Comparison of ENCODE assay signal across 8 cellular contexts in genomic region chr12:51083140-51083833, GRCh38. TPM values are rescaled to one million over a fixed set of nuclear protein-coding genes. Genes with fewer than 3 reads are reported as not detected.
DNase-seq lines count a peak whose midpoint lies in the region; ATAC-seq, FAIRE-seq and TF ChIP-seq lines count a peak whose summit lies in the region.

A gene with protein sequence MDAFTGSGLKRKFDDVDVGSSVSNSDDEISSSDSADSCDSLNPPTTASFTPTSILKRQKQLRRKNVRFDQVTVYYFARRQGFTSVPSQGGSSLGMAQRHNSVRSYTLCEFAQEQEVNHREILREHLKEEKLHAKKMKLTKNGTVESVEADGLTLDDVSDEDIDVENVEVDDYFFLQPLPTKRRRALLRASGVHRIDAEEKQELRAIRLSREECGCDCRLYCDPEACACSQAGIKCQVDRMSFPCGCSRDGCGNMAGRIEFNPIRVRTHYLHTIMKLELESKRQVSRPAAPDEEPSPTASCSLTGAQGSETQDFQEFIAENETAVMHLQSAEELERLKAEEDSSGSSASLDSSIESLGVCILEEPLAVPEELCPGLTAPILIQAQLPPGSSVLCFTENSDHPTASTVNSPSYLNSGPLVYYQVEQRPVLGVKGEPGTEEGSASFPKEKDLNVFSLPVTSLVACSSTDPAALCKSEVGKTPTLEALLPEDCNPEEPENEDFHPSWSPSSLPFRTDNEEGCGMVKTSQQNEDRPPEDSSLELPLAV (minus strand): TSS chr12:51083596. CDS start chr12:51076561, 7,035 bp downstream.

- H3K56ac ChIP-seq in H1 (replicated peaks; ENCODE audit: insufficient read length, low read depth, low read length) = peak within 1 kb of the TSS; percentile 88
- peak within 1 kb of the TSS; percentile 97 for H3K56ac ChIP-seq in mesendoderm (ENCODE audit: low read length)

- H4K5ac ChIP-seq in H1 (ENCODE audit: insufficient read length, low read depth, low read length) (peak within 1 kb of the TSS; percentile 85), mesendoderm (ENCODE audit: low read length) (no peak within 1 kb of the TSS)

- peak; percentile 95 for DNase-seq in COR-L47 (lab: John Stamatoyannopoulos, UW)
- DNase-seq in HTR-8/SVneo (ENCODE audit: insufficient read length, low spot score) = peak; percentile 97
- peak; percentile 96 for DNase-seq in NOMO-1 treated with dmso at 0.1 percent for 144 hours (lab: John Stamatoyannopoulos, UW; ENCODE audit: unreplicated experiment)
- DNase-seq in activated CD8-positive, alpha-beta memory T cell treated with anti-CD3 and anti-CD28 coated beads for 48 hours (ENCODE audit: low read depth in 2 of 3, low spot score in 2 of 3) = peak; percentile 84 to 93 (median 93)
- peak; percentile 89 to 97 for DNase-seq in H1 (ENCODE audit: low read depth in 1 of 2, low spot score in 2 of 2)
- peak; percentile 98 for DNase-seq in mesendoderm
- DNase-seq in stimulated activated CD8-positive, alpha-beta memory T cell treated with anti-CD3 and anti-CD28 coated beads, Interleukin-15, amount 100 ng/mL, for 1 hour (ENCODE audit: low read depth) = peak; percentile 88

- H2BK20ac ChIP-seq in H1 (ENCODE audit: low read length) = no peak within 1 kb of the TSS

- no peak within 1 kb of the TSS for H4K91ac ChIP-seq in H1 (replicated peaks; ENCODE audit: insufficient read length, low read length)

- peak; percentile 99 for TF ChIP-seq POLR2A in H1 (IDR thresholded peaks at IDR 0.05; ENCODE audit: control extremely low read depth in 1 of 2, low read depth in 2 of 2, low read length in 2 of 2)

- no peaks in the 10 kb centered on the region for H3K9me3 ChIP-seq in H1 (ENCODE audit: insufficient read depth in 2 of 2, low read depth in 1 of 2, low read length in 1 of 2)

- peak within 1 kb of the TSS; percentile 77 to 98 (median 86) for H3K4me3 ChIP-seq in H1 (ENCODE audit: extremely low read depth in 1 of 4, insufficient read depth in 2 of 4, low read depth in 3 of 4, low read length in 4 of 4)
- peak within 1 kb of the TSS; percentile 95 for H3K4me3 ChIP-seq in mesendoderm (ENCODE audit: low read length)

- H3K23me2 ChIP-seq in H1 (ENCODE audit: low read depth, low read length) = peaks cover 7% of the 10 kb centered on the region

- peak within 1 kb of the TSS; percentile 59 for H3K27ac ChIP-seq in H1 (ENCODE audit: low read depth, low read length)
- peak within 1 kb of the TSS; percentile 88 for H3K27ac ChIP-seq in mesendoderm (ENCODE audit: low read depth, low read length)

- H3K23ac ChIP-seq in H1 (ENCODE audit: insufficient read length) (no peak within 1 kb of the TSS), mesendoderm (ENCODE audit: low read length) (peak within 1 kb of the TSS; percentile 80)

- H3K79me1 ChIP-seq in H1 (ENCODE audit: low read depth, low read length) (peaks cover 4% of the 10 kb centered on the region), mesendoderm (ENCODE audit: low read length) (peaks cover 5% of the 10 kb centered on the region)

- peak within 1 kb of the TSS; percentile 80 for H3K4ac ChIP-seq in H1 (replicated peaks; ENCODE audit: insufficient read length, low read depth, low read length)
- H3K4ac ChIP-seq in mesendoderm (ENCODE audit: low read depth, low read length) = peak within 1 kb of the TSS; percentile 61

- H3K9ac ChIP-seq in H1 (replicated peaks in 1 of 4; ENCODE audit: extremely low read depth in 1 of 4, low read depth in 3 of 4, low read length in 3 of 4) (peak within 1 kb of the TSS; percentile 69 to 86 (median 82)), mesendoderm (ENCODE audit: low read length) (peak within 1 kb of the TSS; percentile 86)

- peak within 1 kb of the TSS; percentile 83 for H2BK5ac ChIP-seq in H1 (ENCODE audit: low read depth, low read length)
- H2BK5ac ChIP-seq in mesendoderm (ENCODE audit: low read length) = no peak within 1 kb of the TSS

- H2AK5ac ChIP-seq in H1 (ENCODE audit: low read depth, low read length) (no peak within 1 kb of the TSS), mesendoderm (ENCODE audit: low read length) (no peak within 1 kb of the TSS)

- no peak within 1 kb of the TSS for H2BK120ac ChIP-seq in H1 (replicated peaks; ENCODE audit: low read depth, low read length)
- H2BK120ac ChIP-seq in mesendoderm (ENCODE audit: low read depth, low read length) = no peak within 1 kb of the TSS

- peak in 1 of 3 experiments; percentile 2; a peak in 2 of 4 replicates for TF ChIP-seq CTCF in H1 (IDR thresholded peaks at IDR 0.05; ENCODE audit: control extremely low read depth in 1 of 3, insufficient read depth in 1 of 3, low read depth in 1 of 3, low read length in 3 of 3)

- peak in 1 of 2 experiments; percentile 18; a peak in 1 of 3 replicates for TF ChIP-seq EP300 in H1 (IDR thresholded peaks at IDR 0.05; ENCODE audit: borderline replicate concordance in 1 of 2, low read depth in 2 of 2, low read length in 2 of 2)

- H3K4me1 ChIP-seq in H1 (replicated peaks in 1 of 4; ENCODE audit: control insufficient read depth in 3 of 4, insufficient read depth in 4 of 4, low read length in 3 of 4) (peaks cover 4 to 6% (median 5%) of the 10 kb centered on the region in 4 experiments; a peak in 4 of 7 replicates), mesendoderm (ENCODE audit: control insufficient read depth, low read depth, low read length) (no peaks in the 10 kb centered on the region)

- CTCF ChIA-PET in H1 (lab: Charles Lee; ENCODE audit: partially characterized antibody) = interaction anchor here (0.6 to 1.6 kb wide), 5 partner anchors 30 to 1931 kb away, joined by 3 read pairs; no protein-coding TSS in a partner anchor

- no peaks in the 10 kb centered on the region for H3K27me3 ChIP-seq in H1 (replicated peaks in 1 of 4; ENCODE audit: control insufficient read depth in 3 of 4, extremely low read depth in 1 of 4, insufficient read depth in 3 of 4, low read length in 3 of 4)
- no peaks in the 10 kb centered on the region for H3K27me3 ChIP-seq in mesendoderm (ENCODE audit: insufficient read depth, low read length, poor library complexity)

- H2BK15ac ChIP-seq in H1 (ENCODE audit: low read length) (peak within 1 kb of the TSS; percentile 61; the same call in 1 of the 2 replicates), mesendoderm (replicated peaks; ENCODE audit: low read depth) (no peak within 1 kb of the TSS)

- H3K4me2 ChIP-seq in H1 (ENCODE audit: insufficient read depth in 1 of 2, low read depth in 2 of 2, low read length in 2 of 2) (peak within 1 kb of the TSS; percentile 86 to 100), mesendoderm (ENCODE audit: low read length) (peak within 1 kb of the TSS; percentile 94)

- TF ChIP-seq RAD21 in H1 (IDR thresholded peaks at IDR 0.05 in 1 of 2, conservative IDR thresholded peaks at IDR 0.05 in 1 of 2; ENCODE audit: low read depth in 2 of 2, low read length in 2 of 2) = 0 out of 4 replicates have a peak, but pooled peaks of 1 of the 2 experiments have one; percentile 12

- H2AFZ ChIP-seq in H1 (ENCODE audit: low read length) = peak within 1 kb of the TSS; percentile 90; the same call in 1 of the 2 replicates

- H3K36me3 ChIP-seq in H1 (ENCODE audit: control insufficient read depth in 2 of 4, insufficient read depth in 4 of 4, low read length in 3 of 4) = peaks cover 0 to 5% (median 0%) of the 10 kb centered on the region in 4 experiments; a peak in 1 of 8 replicates
- H3K36me3 ChIP-seq in mesendoderm (ENCODE audit: control insufficient read depth, insufficient read depth, low read length) = no peaks in the 10 kb centered on the region

- H3K14ac ChIP-seq in H1 (ENCODE audit: insufficient read length) = no peak within 1 kb of the TSS

- H3K18ac ChIP-seq in H1 (ENCODE audit: extremely low read depth, low read length) (peak within 1 kb of the TSS; percentile 85), mesendoderm (ENCODE audit: low read length) (peak within 1 kb of the TSS; percentile 95)

- POLR2A ChIA-PET in H1 (lab: Charles Lee; ENCODE audit: partially characterized antibody) = interaction anchor here (0.6 to 3.9 kb wide), 72 partner anchors 9 to 812 kb away, joined by 3 to 30 read pairs (median 5); partner anchors contain the start of genes DAZAP2, GALNT6, LETMD1 and POU6F1

- no peak within 1 kb of the TSS for H2BK12ac ChIP-seq in H1 (ENCODE audit: low read depth, low read length)

- FAIRE-seq in HTR-8/SVneo (lab: Jason Lieb, UNC) (no peak), H1 (lab: Jason Lieb, UNC) (no peak)

- H4K20me1 ChIP-seq in H1 (replicated peaks in 1 of 2; ENCODE audit: control insufficient read depth in 1 of 2, insufficient read depth in 2 of 2, low read length in 2 of 2) = peaks cover 0 to 5% of the 10 kb centered on the region in 2 experiments

- ATAC-seq in GM21367 (IDR thresholded peaks at IDR 0.05; ENCODE audit: unreplicated experiment) = peak; percentile 92

- 1% methylated on average over 34 of the region's 72 CpGs; no CpG with 5 or more reads in 1 of the 2 experiments for WGBS in H1 (ENCODE audit: extremely low coverage in 1 of 2, insufficient coverage in 1 of 2, insufficient read length in 1 of 2, insufficient replicate concordance in 2 of 2, low coverage in 1 of 2, low lambda C conversion rate in 2 of 2, missing lambda C conversion rate in 1 of 2), 2 experiments
- WGBS in mesendoderm (ENCODE audit: extremely low coverage, insufficient coverage, low lambda C conversion rate) = no CpG with 5 or more reads among the region's 72 CpGs

- peaks cover 9 to 30% of the 10 kb centered on the region in 2 experiments; a peak in 3 of 4 replicates for H3K79me2 ChIP-seq in H1 (ENCODE audit: control insufficient read depth in 1 of 2, insufficient read depth in 2 of 2, low read length in 2 of 2)
- peaks cover 22% of the 10 kb centered on the region for H3K79me2 ChIP-seq in mesendoderm (ENCODE audit: control insufficient read depth, insufficient read depth, low read length)

- H4K8ac ChIP-seq in H1 (ENCODE audit: extremely low read depth, insufficient read depth, low read length) (peak within 1 kb of the TSS; percentile 91), mesendoderm (ENCODE audit: low read depth, low read length) (no peak within 1 kb of the TSS)

TF ChIP-seq in H1, 55 proteins besides CTCF, POLR2A, EP300 and RAD21 (continues in another document):
- no peak for TF ChIP-seq TEAD4 (IDR thresholded peaks at IDR 0.05; ENCODE audit: low read depth, low read length)
- TF ChIP-seq EGR1 (IDR thresholded peaks at IDR 0.05; ENCODE audit: borderline replicate concordance, low read depth, low read length) = no peak
- TF ChIP-seq CEBPB (IDR thresholded peaks at IDR 0.05; ENCODE audit: low read depth, low read length) = no peak
- TF ChIP-seq GABPA (IDR thresholded peaks at IDR 0.05; ENCODE audit: borderline replicate concordance, insufficient read depth, low read length) = no peak
- TF ChIP-seq KDM4A (IDR thresholded peaks at IDR 0.05; ENCODE audit: low read depth, low read length, severe bottlenecking) = peak; percentile 63

RNA-seq across cellular contexts. Expression of the gene that starts here (rescaled TPM):
- total RNA-seq in H1 (2021; fragmentation: NEBNext Ultra II Directional; extraction: Animal tissue kit (Norgen Biotek cat#: 25700)) = 31.9 and 34.0 TPM in 2 replicates
- polyA plus RNA-seq in H1 (2011; rRNA removed) = 11.3 and 13.7 TPM in 2 replicates
- 13.9 TPM for polyA plus RNA-seq in H1 (2011; cell fraction: cytosol; rRNA removed)
- 13.2 TPM for polyA plus RNA-seq in H1 (2011; cell fraction: nucleus; rRNA removed)
- 15.2 to 17.1 TPM (median 16.4 TPM) in 4 replicates for polyA plus RNA-seq in H1 (2012, experiment 1 of 2)
- 9.8 TPM for polyA plus RNA-seq in H1 (2012, experiment 2 of 2)
- polyA plus RNA-seq in H1 (2013, experiment 1 of 2) = 13.0 TPM
- polyA plus RNA-seq in H1 (2013, experiment 2 of 2) = 12.3 TPM
- polyA minus RNA-seq in H1 (2011; rRNA and poly(A)+ RNA removed) = 17.2 and 23.8 TPM in 2 replicates
- 19.9 TPM for polyA minus RNA-seq in H1 (2011; cell fraction: cytosol; rRNA and poly(A)+ RNA removed)
- 18.7 TPM for polyA minus RNA-seq in H1 (2011; cell fraction: nucleus; rRNA and poly(A)+ RNA removed)
- 15.0 TPM for polyA plus RNA-seq in mesendoderm (2013, experiment 1 of 2)
- 14.9 TPM for polyA plus RNA-seq in mesendoderm (2013, experiment 2 of 2)

Comparison
In these comparisons a context has a peak if more than half of its experiments do, and no peak if none do; other contexts are left out.
1. Peak in every context shown above with its lines: DNase-seq, ATAC-seq, H3K4me3 ChIP-seq and H3K27ac ChIP-seq.